Comparison of ENCODE assay signal across 1 cellular context in the genomic region with DNA sequence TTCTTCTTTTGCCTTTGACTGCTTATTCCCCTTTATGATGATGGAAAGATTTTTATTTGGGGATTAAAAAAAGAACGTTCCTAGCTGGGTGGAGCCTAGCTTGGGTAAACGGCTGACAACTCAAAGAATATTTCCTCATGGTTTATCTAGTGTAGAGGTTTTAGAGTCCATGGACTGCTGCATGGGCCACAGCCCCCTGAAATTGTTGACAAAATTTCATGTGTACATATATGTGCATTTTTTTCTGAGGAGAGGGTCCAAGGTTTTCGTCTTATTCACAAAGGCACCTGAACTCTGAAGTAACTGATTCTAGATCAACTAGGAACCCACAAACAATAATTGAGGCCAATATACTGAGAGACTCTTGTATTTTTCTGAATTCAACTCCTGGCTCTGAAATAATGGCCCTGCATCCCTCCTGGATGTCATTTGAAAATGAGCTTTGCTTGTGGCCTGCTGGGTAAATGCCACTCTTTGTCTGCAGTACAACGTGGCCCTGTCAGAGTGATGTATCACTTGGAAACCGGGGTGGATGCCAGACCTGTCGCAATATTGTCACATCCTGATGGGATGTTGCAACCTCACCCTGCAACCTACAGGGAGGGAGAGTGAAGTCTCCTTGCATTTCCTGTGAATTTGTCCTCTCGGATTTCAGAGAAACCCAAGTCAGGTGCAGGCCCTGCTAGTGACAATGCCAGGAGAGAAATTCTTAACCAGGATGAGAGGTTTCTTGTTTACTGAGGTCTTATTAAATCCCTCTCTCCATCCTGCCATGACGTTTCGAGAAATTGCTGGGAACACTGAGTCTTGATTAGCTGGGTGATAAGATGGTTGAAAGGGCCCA.
A peak's percentile ranks its signal among the peaks of the same experiment; 100 is the strongest.
TF ChIP-seq lines count a peak whose summit lies in the region.

No MANE protein-coding gene starts in this region.

TF ChIP-seq in HepG2, 621 proteins besides CTCF, POLR2A, EP300 and RAD21 (continued from another document and continues in another):
- TF ChIP-seq RCOR2 (CRISPR knock-in tag; IDR thresholded peaks at IDR 0.05) (peak; percentile 97), ZNF441 (CRISPR knock-in tag; IDR thresholded peaks at IDR 0.05; ENCODE audit: borderline replicate concordance) (peak; percentile 34), DMAP1 (CRISPR knock-in tag; IDR thresholded peaks at IDR 0.05) (peak; percentile 97), PPARG (CRISPR knock-in tag; conservative IDR thresholded peaks at IDR 0.05) (peak; percentile 84), NR3C1 (CRISPR knock-in tag; IDR thresholded peaks at IDR 0.05) (no peak), BHLHE40 (IDR thresholded peaks at IDR 0.05; ENCODE audit: low read length) (peak; percentile 63; the same call in 1 of the 2 replicates), ARHGAP35 (CRISPR knock-in tag; IDR thresholded peaks at IDR 0.05; ENCODE audit: borderline replicate concordance) (0 out of 2 replicates have a peak, but pooled peaks have one; percentile 18), NFATC3 (CRISPR knock-in tag; IDR thresholded peaks at IDR 0.05) (no peak), ZNF484 (CRISPR knock-in tag; IDR thresholded peaks at IDR 0.05; ENCODE audit: borderline replicate concordance, low read depth) (no peak), ZIK1 (CRISPR knock-in tag; IDR thresholded peaks at IDR 0.05; ENCODE audit: borderline replicate concordance, low read depth) (no peak), ZNF775 (CRISPR knock-in tag; IDR thresholded peaks at IDR 0.05; ENCODE audit: borderline replicate concordance) (peak; percentile 94), NFIC (IDR thresholded peaks at IDR 0.05; ENCODE audit: low read length) (peak; percentile 95), RARA (CRISPR knock-in tag; IDR thresholded peaks at IDR 0.05) (peak; percentile 89), CCAR2 (optimal IDR thresholded peaks at IDR 0.05; ENCODE audit: low read depth, low read length) (no peak), ZNF460 (CRISPR knock-in tag; IDR thresholded peaks at IDR 0.05; ENCODE audit: borderline replicate concordance) (no peak), ZFP41 (CRISPR knock-in tag; IDR thresholded peaks at IDR 0.05; ENCODE audit: borderline replicate concordance) (no peak), RELA (CRISPR knock-in tag; IDR thresholded peaks at IDR 0.05) (0 out of 2 replicates have a peak, but pooled peaks have one; percentile 57), POLR2G (IDR thresholded peaks at IDR 0.05; ENCODE audit: low read depth, low read length) (peak; percentile 75), NR1H2 (CRISPR knock-in tag; IDR thresholded peaks at IDR 0.05; ENCODE audit: borderline replicate concordance, low read depth) (no peak; the same call in 1 of the 2 replicates), ZNF451 (CRISPR knock-in tag; IDR thresholded peaks at IDR 0.05) (no peak), MEIS1 (CRISPR knock-in tag; IDR thresholded peaks at IDR 0.05; ENCODE audit: borderline replicate concordance) (peak; percentile 100), ZSCAN12 (CRISPR knock-in tag; IDR thresholded peaks at IDR 0.05) (no peak), CEBPB (IDR thresholded peaks at IDR 0.05; ENCODE audit: borderline replicate concordance, low read depth, low read length) (peak; percentile 100), ZNF605 (CRISPR knock-in tag; IDR thresholded peaks at IDR 0.05) (peak; percentile 91), RBM22 (optimal IDR thresholded peaks at IDR 0.05; ENCODE audit: low read length) (no peak), TAF15 (IDR thresholded peaks at IDR 0.05; ENCODE audit: low read depth, low read length, poor library complexity, severe bottlenecking) (no peak), NFRKB (IDR thresholded peaks at IDR 0.05) (no peak), CENPT (CRISPR knock-in tag; IDR thresholded peaks at IDR 0.05; ENCODE audit: low read depth) (no peak), ZNF569 (CRISPR knock-in tag; IDR thresholded peaks at IDR 0.05; ENCODE audit: borderline replicate concordance) (no peak), TEAD2 (CRISPR knock-in tag; IDR thresholded peaks at IDR 0.05) (no peak), ZFP37 (CRISPR knock-in tag; IDR thresholded peaks at IDR 0.05; ENCODE audit: borderline replicate concordance) (no peak), ZNF225 (CRISPR knock-in tag; IDR thresholded peaks at IDR 0.05) (no peak), NFYC (CRISPR knock-in tag; IDR thresholded peaks at IDR 0.05) (peak; percentile 41), MTA3 (CRISPR knock-in tag; IDR thresholded peaks at IDR 0.05) (no peak), SAP130 (CRISPR knock-in tag; IDR thresholded peaks at IDR 0.05; ENCODE audit: low read depth) (peak; percentile 94), ZNF251 (CRISPR knock-in tag; IDR thresholded peaks at IDR 0.05) (no peak), HNRNPH1 (optimal IDR thresholded peaks at IDR 0.05; ENCODE audit: low read depth, low read length) (no peak), ZNF543 (CRISPR knock-in tag; IDR thresholded peaks at IDR 0.05) (peak; percentile 79), SIX4 (CRISPR knock-in tag; IDR thresholded peaks at IDR 0.05) (peak; percentile 96), ERF (CRISPR knock-in tag; IDR thresholded peaks at IDR 0.05) (peak; percentile 88)
- TF ChIP-seq, protein P1, sequence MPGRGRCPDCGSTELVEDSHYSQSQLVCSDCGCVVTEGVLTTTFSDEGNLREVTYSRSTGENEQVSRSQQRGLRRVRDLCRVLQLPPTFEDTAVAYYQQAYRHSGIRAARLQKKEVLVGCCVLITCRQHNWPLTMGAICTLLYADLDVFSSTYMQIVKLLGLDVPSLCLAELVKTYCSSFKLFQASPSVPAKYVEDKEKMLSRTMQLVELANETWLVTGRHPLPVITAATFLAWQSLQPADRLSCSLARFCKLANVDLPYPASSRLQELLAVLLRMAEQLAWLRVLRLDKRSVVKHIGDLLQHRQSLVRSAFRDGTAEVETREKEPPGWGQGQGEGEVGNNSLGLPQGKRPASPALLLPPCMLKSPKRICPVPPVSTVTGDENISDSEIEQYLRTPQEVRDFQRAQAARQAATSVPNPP (CRISPR knock-in tag; IDR thresholded peaks at IDR 0.05), result 0 out of 2 replicates have a peak, but pooled peaks have one; percentile 22
- TF ChIP-seq, protein P2, sequence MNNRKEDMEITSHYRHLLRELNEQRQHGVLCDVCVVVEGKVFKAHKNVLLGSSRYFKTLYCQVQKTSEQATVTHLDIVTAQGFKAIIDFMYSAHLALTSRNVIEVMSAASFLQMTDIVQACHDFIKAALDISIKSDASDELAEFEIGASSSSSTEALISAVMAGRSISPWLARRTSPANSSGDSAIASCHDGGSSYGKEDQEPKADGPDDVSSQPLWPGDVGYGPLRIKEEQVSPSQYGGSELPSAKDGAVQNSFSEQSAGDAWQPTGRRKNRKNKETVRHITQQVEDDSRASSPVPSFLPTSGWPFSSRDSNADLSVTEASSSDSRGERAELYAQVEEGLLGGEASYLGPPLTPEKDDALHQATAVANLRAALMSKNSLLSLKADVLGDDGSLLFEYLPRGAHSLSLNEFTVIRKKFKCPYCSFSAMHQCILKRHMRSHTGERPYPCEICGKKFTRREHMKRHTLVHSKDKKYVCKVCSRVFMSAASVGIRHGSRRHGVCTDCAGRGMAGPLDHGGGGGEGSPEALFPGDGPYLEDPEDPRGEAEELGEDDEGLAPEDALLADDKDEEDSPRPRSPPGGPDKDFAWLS (CRISPR knock-in tag; IDR thresholded peaks at IDR 0.05; ENCODE audit: borderline replicate concordance), result 0 out of 2 replicates have a peak, but pooled peaks have one; percentile 55
- TF ChIP-seq, protein P3, sequence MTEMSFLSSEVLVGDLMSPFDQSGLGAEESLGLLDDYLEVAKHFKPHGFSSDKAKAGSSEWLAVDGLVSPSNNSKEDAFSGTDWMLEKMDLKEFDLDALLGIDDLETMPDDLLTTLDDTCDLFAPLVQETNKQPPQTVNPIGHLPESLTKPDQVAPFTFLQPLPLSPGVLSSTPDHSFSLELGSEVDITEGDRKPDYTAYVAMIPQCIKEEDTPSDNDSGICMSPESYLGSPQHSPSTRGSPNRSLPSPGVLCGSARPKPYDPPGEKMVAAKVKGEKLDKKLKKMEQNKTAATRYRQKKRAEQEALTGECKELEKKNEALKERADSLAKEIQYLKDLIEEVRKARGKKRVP (CRISPR knock-in tag; IDR thresholded peaks at IDR 0.05), result peak in 1 of 2 experiments; percentile 97; a peak in 2 of 4 replicates
- TF ChIP-seq, protein P4, sequence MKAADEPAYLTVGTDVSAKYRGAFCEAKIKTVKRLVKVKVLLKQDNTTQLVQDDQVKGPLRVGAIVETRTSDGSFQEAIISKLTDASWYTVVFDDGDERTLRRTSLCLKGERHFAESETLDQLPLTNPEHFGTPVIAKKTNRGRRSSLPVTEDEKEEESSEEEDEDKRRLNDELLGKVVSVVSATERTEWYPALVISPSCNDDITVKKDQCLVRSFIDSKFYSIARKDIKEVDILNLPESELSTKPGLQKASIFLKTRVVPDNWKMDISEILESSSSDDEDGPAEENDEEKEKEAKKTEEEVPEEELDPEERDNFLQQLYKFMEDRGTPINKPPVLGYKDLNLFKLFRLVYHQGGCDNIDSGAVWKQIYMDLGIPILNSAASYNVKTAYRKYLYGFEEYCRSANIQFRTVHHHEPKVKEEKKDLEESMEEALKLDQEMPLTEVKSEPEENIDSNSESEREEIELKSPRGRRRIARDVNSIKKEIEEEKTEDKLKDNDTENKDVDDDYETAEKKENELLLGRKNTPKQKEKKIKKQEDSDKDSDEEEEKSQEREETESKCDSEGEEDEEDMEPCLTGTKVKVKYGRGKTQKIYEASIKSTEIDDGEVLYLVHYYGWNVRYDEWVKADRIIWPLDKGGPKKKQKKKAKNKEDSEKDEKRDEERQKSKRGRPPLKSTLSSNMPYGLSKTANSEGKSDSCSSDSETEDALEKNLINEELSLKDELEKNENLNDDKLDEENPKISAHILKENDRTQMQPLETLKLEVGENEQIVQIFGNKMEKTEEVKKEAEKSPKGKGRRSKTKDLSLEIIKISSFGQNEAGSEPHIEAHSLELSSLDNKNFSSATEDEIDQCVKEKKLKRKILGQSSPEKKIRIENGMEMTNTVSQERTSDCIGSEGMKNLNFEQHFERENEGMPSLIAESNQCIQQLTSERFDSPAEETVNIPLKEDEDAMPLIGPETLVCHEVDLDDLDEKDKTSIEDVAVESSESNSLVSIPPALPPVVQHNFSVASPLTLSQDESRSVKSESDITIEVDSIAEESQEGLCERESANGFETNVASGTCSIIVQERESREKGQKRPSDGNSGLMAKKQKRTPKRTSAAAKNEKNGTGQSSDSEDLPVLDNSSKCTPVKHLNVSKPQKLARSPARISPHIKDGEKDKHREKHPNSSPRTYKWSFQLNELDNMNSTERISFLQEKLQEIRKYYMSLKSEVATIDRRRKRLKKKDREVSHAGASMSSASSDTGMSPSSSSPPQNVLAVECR (CRISPR knock-in tag; IDR thresholded peaks at IDR 0.05; ENCODE audit: borderline replicate concordance), result peak; percentile 75; the same call in 1 of the 2 replicates
- TF ChIP-seq, protein P5, sequence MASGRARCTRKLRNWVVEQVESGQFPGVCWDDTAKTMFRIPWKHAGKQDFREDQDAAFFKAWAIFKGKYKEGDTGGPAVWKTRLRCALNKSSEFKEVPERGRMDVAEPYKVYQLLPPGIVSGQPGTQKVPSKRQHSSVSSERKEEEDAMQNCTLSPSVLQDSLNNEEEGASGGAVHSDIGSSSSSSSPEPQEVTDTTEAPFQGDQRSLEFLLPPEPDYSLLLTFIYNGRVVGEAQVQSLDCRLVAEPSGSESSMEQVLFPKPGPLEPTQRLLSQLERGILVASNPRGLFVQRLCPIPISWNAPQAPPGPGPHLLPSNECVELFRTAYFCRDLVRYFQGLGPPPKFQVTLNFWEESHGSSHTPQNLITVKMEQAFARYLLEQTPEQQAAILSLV (CRISPR knock-in tag; IDR thresholded peaks at IDR 0.05; ENCODE audit: borderline replicate concordance), result no peak
- TF ChIP-seq, protein P6, sequence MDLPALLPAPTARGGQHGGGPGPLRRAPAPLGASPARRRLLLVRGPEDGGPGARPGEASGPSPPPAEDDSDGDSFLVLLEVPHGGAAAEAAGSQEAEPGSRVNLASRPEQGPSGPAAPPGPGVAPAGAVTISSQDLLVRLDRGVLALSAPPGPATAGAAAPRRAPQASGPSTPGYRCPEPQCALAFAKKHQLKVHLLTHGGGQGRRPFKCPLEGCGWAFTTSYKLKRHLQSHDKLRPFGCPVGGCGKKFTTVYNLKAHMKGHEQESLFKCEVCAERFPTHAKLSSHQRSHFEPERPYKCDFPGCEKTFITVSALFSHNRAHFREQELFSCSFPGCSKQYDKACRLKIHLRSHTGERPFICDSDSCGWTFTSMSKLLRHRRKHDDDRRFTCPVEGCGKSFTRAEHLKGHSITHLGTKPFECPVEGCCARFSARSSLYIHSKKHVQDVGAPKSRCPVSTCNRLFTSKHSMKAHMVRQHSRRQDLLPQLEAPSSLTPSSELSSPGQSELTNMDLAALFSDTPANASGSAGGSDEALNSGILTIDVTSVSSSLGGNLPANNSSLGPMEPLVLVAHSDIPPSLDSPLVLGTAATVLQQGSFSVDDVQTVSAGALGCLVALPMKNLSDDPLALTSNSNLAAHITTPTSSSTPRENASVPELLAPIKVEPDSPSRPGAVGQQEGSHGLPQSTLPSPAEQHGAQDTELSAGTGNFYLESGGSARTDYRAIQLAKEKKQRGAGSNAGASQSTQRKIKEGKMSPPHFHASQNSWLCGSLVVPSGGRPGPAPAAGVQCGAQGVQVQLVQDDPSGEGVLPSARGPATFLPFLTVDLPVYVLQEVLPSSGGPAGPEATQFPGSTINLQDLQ (CRISPR knock-in tag; IDR thresholded peaks at IDR 0.05), result peak; percentile 62; the same call in 1 of the 2 replicates
- TF ChIP-seq, protein P7, sequence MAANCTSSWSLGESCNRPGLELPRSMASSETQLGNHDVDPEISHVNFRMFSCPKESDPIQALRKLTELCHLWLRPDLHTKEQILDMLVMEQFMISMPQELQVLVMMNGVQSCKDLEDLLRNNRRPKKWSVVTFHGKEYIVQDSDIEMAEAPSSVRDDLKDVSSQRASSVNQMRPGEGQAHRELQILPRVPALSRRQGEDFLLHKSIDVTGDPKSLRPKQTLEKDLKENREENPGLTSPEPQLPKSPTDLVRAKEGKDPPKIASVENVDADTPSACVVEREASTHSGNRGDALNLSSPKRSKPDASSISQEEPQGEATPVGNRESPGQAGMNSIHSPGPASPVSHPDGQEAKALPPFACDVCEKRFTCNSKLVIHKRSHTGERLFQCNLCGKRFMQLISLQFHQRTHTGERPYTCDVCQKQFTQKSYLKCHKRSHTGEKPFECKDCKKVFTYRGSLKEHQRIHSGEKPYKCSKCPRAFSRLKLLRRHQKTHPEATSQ (CRISPR knock-in tag; IDR thresholded peaks at IDR 0.05; ENCODE audit: borderline replicate concordance), result no peak
- TF ChIP-seq, protein P8, sequence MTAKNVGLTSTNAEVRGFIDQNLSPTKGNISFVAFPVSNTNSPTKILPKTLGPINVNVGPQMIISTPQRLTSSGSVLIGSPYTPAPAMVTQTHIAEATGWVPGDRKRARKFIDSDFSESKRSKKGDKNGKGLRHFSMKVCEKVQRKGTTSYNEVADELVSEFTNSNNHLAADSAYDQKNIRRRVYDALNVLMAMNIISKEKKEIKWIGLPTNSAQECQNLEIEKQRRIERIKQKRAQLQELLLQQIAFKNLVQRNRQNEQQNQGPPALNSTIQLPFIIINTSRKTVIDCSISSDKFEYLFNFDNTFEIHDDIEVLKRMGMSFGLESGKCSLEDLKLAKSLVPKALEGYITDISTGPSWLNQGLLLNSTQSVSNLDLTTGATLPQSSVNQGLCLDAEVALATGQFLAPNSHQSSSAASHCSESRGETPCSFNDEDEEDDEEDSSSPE (CRISPR knock-in tag; IDR thresholded peaks at IDR 0.05), result peak; percentile 71; the same call in 1 of the 2 replicates
